16 cellular contexts compared by ENCODE assay signal in genomic region chr11:984576-984975, GRCh38. TPM values are rescaled to one million over a fixed set of nuclear protein-coding genes. Genes with fewer than 3 reads are reported as not detected.
DNase-seq lines count a peak whose midpoint lies in the region; FAIRE-seq and TF ChIP-seq lines count a peak whose summit lies in the region.
"Had no signal": no experiment of that assay in that cellular context is flagged by ENCODE, and none has a peak within 500 bp of the region (broad histone marks: within the 10 kb centered on the region; RNA-seq: fewer than 3 reads in every experiment).

No MANE protein-coding gene starts in this region.

- H3K4me1 Mint-ChIP-seq in nephron progenitor cell, result peaks cover 14% of the 10 kb centered on the region

- H3K36me3 Mint-ChIP-seq in nephron progenitor cell (ENCODE audit: low read depth), result peaks cover 29% of the 10 kb centered on the region

- H3K9me3 Mint-ChIP-seq in nephron progenitor cell, result no peaks in the 10 kb centered on the region
- H3K9me3 Mint-ChIP-seq: CD4-positive, alpha-beta memory T cell had no signal

- FAIRE-seq in bronchial epithelial cell (lab: Jason Lieb, UNC), result peak; percentile 80
- FAIRE-seq: A549, GM19239, HepG2, HTR-8/SVneo had no signal

- H3K4me3 ChIP-seq in bronchial epithelial cell (ENCODE audit: low read depth, low read length), result no peak overlapping the region
- H3K4me3 ChIP-seq: A549, HAP-1 had no signal

- no peaks in the 10 kb centered on the region for H3K27me3 ChIP-seq in bronchial epithelial cell (ENCODE audit: control insufficient read depth, insufficient read depth, low read length)
- H3K27me3 ChIP-seq: BE2C had no signal

- no peaks in the 10 kb centered on the region for H3K27me3 Mint-ChIP-seq in nephron progenitor cell (ENCODE audit: low read depth, poor library complexity)
- H3K27me3 Mint-ChIP-seq: CD4-positive, alpha-beta memory T cell had no signal

- peak overlapping the region; percentile 90 for H3K27ac Mint-ChIP-seq in nephron progenitor cell

- H3K36me3 ChIP-seq in bronchial epithelial cell (ENCODE audit: control insufficient read depth, insufficient read depth, low read length), result peaks cover 35% of the 10 kb centered on the region

- H3K4me3 Mint-ChIP-seq in nephron progenitor cell, result no peak overlapping the region
- H3K4me3 Mint-ChIP-seq: CD4-positive, alpha-beta memory T cell had no signal

- DNase-seq in DMS53 (lab: John Stamatoyannopoulos, UW), result peak; percentile 63
- peak; percentile 7 for DNase-seq in DMS53 treated with DMSO at 0.1 percent for 48 hours (lab: John Stamatoyannopoulos, UW; ENCODE audit: unreplicated experiment)
- DNase-seq in bronchial epithelial cell (ENCODE audit: low read depth), result no peak
- DNase-seq in nephron progenitor cell, result no peak
- no peak for DNase-seq in NCI-H1694 (lab: John Stamatoyannopoulos, UW)
- DNase-seq in cerebellum (ENCODE audit: low spot score), result no peak
- DNase-seq: BE2C; CD4-positive, alpha-beta memory T cell; DND-41; GF-D8; GOT3 had no signal

- TF ChIP-seq CTCF in bronchial epithelial cell (IDR thresholded peaks at IDR 0.05; ENCODE audit: insufficient read depth, low read length, severe bottlenecking) (no peak), nephron progenitor cell (IDR thresholded peaks at IDR 0.05) (no peak)

RNA-seq across cellular contexts. Expression of gene MUC6, which starts 51.9 kb away (rescaled TPM):
- under 0.01 TPM in 1 of 2 replicates, not detected in the other for total RNA-seq in bronchial epithelial cell
- total RNA-seq in cerebellum, result under 0.01 TPM
- total RNA-seq: CD4-positive, alpha-beta memory T cell; HepG2 had no signal

RNA-seq across cellular contexts. Expression of gene AP2A2, which starts 58.9 kb away (rescaled TPM):
- total RNA-seq in bronchial epithelial cell, result 9.5 and 17.8 TPM in 2 replicates
- 51.6 TPM for total RNA-seq in cerebellum

Comparison
In these comparisons a context has a peak if more than half of its experiments do, and no peak if none do; other contexts are left out.
1. DNase-seq: peak in DMS53 (single experiment) and DMS53 treated with DMSO at 0.1 percent for 48 hours (single experiment); none in bronchial epithelial cell (single experiment), nephron progenitor cell (single experiment), NCI-H1694 (single experiment) and cerebellum (single experiment).